8 cellular contexts compared by ENCODE assay signal in genomic region chr19:11125994-11126685, GRCh38. TPM values are rescaled to one million over a fixed set of nuclear protein-coding genes. Genes with fewer than 3 reads are reported as not detected.
DNase-seq lines count a peak whose midpoint lies in the region; ATAC-seq and TF ChIP-seq lines count a peak whose summit lies in the region.

No MANE protein-coding gene starts in this region.

- H3K4me3 Mint-ChIP-seq in activated B cell treated with CpG ODN at 0.5 μM for 24 hours, result no peak overlapping the region

- H3K36me3 ChIP-seq in mammary epithelial cell (ENCODE audit: insufficient read depth, low read length), result peaks cover 60% of the 10 kb centered on the region
- peaks cover 9% of the 10 kb centered on the region for H3K36me3 ChIP-seq in kidney epithelial cell (ENCODE audit: control insufficient read depth, insufficient read depth, low read length)

- H3K4me1 ChIP-seq in mammary epithelial cell (ENCODE audit: insufficient read depth, low read length), result no peaks in the 10 kb centered on the region

- H4K20me1 ChIP-seq in mammary epithelial cell (ENCODE audit: insufficient read depth, low read length), result peaks cover 16% of the 10 kb centered on the region

- POLR2A ChIA-PET in activated B cell treated with CpG ODN at 0.5 μM for 24 hours (lab: Charles Lee), result interaction anchor here (0.6 to 2.8 kb wide), 5 partner anchors 26 to 318 kb away, joined by 4 to 8 read pairs (median 6); no protein-coding TSS in a partner anchor

- peak; percentile 63 for ATAC-seq in activated B cell treated with CpG ODN at 0.5 μM for 24 hours (ENCODE audit: low read depth)

- in situ Hi-C loops in mammary epithelial cell (cut with MboI; ENCODE audit: low sequenced_read_pairs in 2 of 2), result loop anchor here in 1 of 2 donors (25.0 kb wide), 1 partner anchor 361 kb away; the partner anchor contains the start of gene ELAVL3

- H3K27ac ChIP-seq in mammary epithelial cell (ENCODE audit: insufficient read depth, low read depth, low read length), result no peak overlapping the region

- H3K36me3 Mint-ChIP-seq in activated B cell treated with CpG ODN at 0.5 μM for 24 hours (ENCODE audit: low read depth), result peaks cover 6% of the 10 kb centered on the region

- TF ChIP-seq CTCF in activated B cell treated with CpG ODN at 0.5 μM for 24 hours (IDR thresholded peaks at IDR 0.05) (peak; percentile 56), mammary epithelial cell (conservative IDR thresholded peaks at IDR 0.05 in 1 of 2, IDR thresholded peaks at IDR 0.05 in 1 of 2; ENCODE audit: extremely low read depth in 1 of 2, insufficient read depth in 1 of 2, low read depth in 1 of 2, low read length in 2 of 2) (peak; percentile 64 to 77), kidney epithelial cell (IDR thresholded peaks at IDR 0.05; ENCODE audit: insufficient read depth, low read length, poor library complexity, severe bottlenecking) (peak; percentile 77)

- no peak overlapping the region for H2AFZ ChIP-seq in mammary epithelial cell (ENCODE audit: low read depth, low read length)

- H3K9ac ChIP-seq in mammary epithelial cell (ENCODE audit: insufficient read depth, low read length), result no peak overlapping the region

- WGBS in mammary epithelial cell (ENCODE audit: low coverage, missing lambda C conversion rate), result 50% methylated on average over 7 of the region's 11 CpGs

- no peak overlapping the region for H3K4me2 ChIP-seq in mammary epithelial cell (ENCODE audit: insufficient read depth, low read depth, low read length)

- no peaks in the 10 kb centered on the region for H3K9me3 ChIP-seq in mammary epithelial cell (replicated peaks; ENCODE audit: insufficient read depth, low read length)

- intact Hi-C loops in activated B cell treated with CpG ODN at 0.5 μM for 24 hours (cut with micrococcal nuclease) (loop anchor here (1.0 to 2.0 kb wide), 3 partner anchors 33 to 90 kb away; no protein-coding TSS in a partner anchor), mammary epithelial cell (cut with micrococcal nuclease) (loop anchor here (1.0 kb wide), 3 partner anchors 78 to 157 kb away; no protein-coding TSS in a partner anchor)

- H3K79me2 ChIP-seq in mammary epithelial cell (ENCODE audit: insufficient read depth, low read length), result peaks cover 62% of the 10 kb centered on the region

- H3K9me3 Mint-ChIP-seq in activated B cell treated with CpG ODN at 0.5 μM for 24 hours, result no peaks in the 10 kb centered on the region

- dilution Hi-C loops in mammary epithelial cell (cut with HindIII; ENCODE audit: low sequenced_read_pairs), result no loop called here

- no TSS peak for BruUV-seq in mammary epithelial cell (replicated peaks; lab: Mats Ljungman, UMichigan)

- H3K27ac Mint-ChIP-seq in activated B cell treated with CpG ODN at 0.5 μM for 24 hours, result no peak overlapping the region

- no peaks in the 10 kb centered on the region for H3K27me3 Mint-ChIP-seq in activated B cell treated with CpG ODN at 0.5 μM for 24 hours

- peak; percentile 54 to 86 (median 63) for DNase-seq in NCI-H1417 (lab: John Stamatoyannopoulos, UW)
- DNase-seq in NCI-H1417 treated with DMSO at 0.1 percent for 48 hours (lab: John Stamatoyannopoulos, UW), result no peak
- DNase-seq in NCI-H146 treated with DMSO at 0.1 percent for 48 hours (lab: John Stamatoyannopoulos, UW; ENCODE audit: unreplicated experiment), result peak; percentile 45
- peak; percentile 54 for DNase-seq in activated B cell treated with CpG ODN at 0.5 μM for 24 hours
- DNase-seq in mammary epithelial cell, result no peak
- no peak for DNase-seq in kidney epithelial cell (ENCODE audit: low read depth)
- DNase-seq in stimulated activated CD4-positive, alpha-beta T cell treated with anti-CD3 and anti-CD28 coated beads, Interleukin-2, amount 100 ng/mL, for 4 hours (ENCODE audit: low read depth), result peak; percentile 54
- no peak for DNase-seq in cortex of kidney (lab: John Stamatoyannopoulos, UW)

- H3K27me3 ChIP-seq in mammary epithelial cell (ENCODE audit: insufficient read depth, low read length), result no peaks in the 10 kb centered on the region
- no peaks in the 10 kb centered on the region for H3K27me3 ChIP-seq in kidney epithelial cell (ENCODE audit: control insufficient read depth, insufficient read depth, low read length)

- CTCF ChIA-PET in activated B cell treated with CpG ODN at 0.5 μM for 24 hours (lab: Charles Lee) (interaction anchor here (0.6 to 7.7 kb wide), 23 partner anchors 12 to 220 kb away, joined by 3 to 73 read pairs (median 3); partner anchors contain the start of genes CCDC159 and TMEM205), mammary epithelial cell (lab: Charles Lee; ENCODE audit: low non-redundant PET) (interaction anchor here (0.5 to 1.4 kb wide), 7 partner anchors 12 to 357 kb away, joined by 3 to 6 read pairs (median 4); partner anchors contain the start of gene SPC24)

- peaks cover 7% of the 10 kb centered on the region for H3K4me1 Mint-ChIP-seq in activated B cell treated with CpG ODN at 0.5 μM for 24 hours

- H3K4me3 ChIP-seq in mammary epithelial cell (replicated peaks in 1 of 3; ENCODE audit: insufficient read depth in 1 of 3, low read depth in 2 of 3, low read length in 3 of 3) (no peak overlapping the region), kidney epithelial cell (ENCODE audit: low read depth, low read length) (no peak overlapping the region)

RNA-seq across cellular contexts. Expression of gene SPC24, which starts 29.4 kb away (rescaled TPM):
- 0.98 and 1.3 TPM in 2 replicates for total RNA-seq in activated B cell treated with CpG ODN at 0.5 μM for 24 hours
- 10 to 100 TPM in 1 of 2 donors, 1 to 10 TPM in 1; 2.2 to 35.4 TPM for total RNA-seq in mammary epithelial cell
- 24.8 TPM for polyA plus RNA-seq in mammary epithelial cell
- polyA minus RNA-seq in mammary epithelial cell, result 23.2 TPM
- total RNA-seq in kidney epithelial cell, result 2.5 and 2.8 TPM in 2 replicates

RNA-seq across cellular contexts. Expression of gene LDLR, which starts 36.9 kb away (rescaled TPM):
- 20.9 and 24.1 TPM in 2 replicates for total RNA-seq in activated B cell treated with CpG ODN at 0.5 μM for 24 hours
- total RNA-seq in mammary epithelial cell, result 100 to 1,000 TPM; 250 to 288 TPM
- polyA plus RNA-seq in mammary epithelial cell, result 259 TPM
- 470 TPM for polyA minus RNA-seq in mammary epithelial cell
- 104 and 135 TPM in 2 replicates for total RNA-seq in kidney epithelial cell

Comparison
In these comparisons a context has a peak if more than half of its experiments do, and no peak if none do; other contexts are left out.
1. DNase-seq: peak in NCI-H1417 (3 of 3), NCI-H146 treated with DMSO at 0.1 percent for 48 hours (single experiment), activated B cell treated with CpG ODN at 0.5 μM for 24 hours (single experiment) and stimulated activated CD4-positive, alpha-beta T cell treated with anti-CD3 and anti-CD28 coated beads, Interleukin-2, amount 100 ng/mL, for 4 hours (single experiment); none in NCI-H1417 treated with DMSO at 0.1 percent for 48 hours (single experiment), mammary epithelial cell (single experiment), kidney epithelial cell (single experiment) and cortex of kidney (single experiment).
2. Peak in every context shown above with its lines, with median percentiles within 50 percentile points of each other: CTCF ChIP-seq.